17 cellular contexts compared by ENCODE assay signal in the genomic region with DNA sequence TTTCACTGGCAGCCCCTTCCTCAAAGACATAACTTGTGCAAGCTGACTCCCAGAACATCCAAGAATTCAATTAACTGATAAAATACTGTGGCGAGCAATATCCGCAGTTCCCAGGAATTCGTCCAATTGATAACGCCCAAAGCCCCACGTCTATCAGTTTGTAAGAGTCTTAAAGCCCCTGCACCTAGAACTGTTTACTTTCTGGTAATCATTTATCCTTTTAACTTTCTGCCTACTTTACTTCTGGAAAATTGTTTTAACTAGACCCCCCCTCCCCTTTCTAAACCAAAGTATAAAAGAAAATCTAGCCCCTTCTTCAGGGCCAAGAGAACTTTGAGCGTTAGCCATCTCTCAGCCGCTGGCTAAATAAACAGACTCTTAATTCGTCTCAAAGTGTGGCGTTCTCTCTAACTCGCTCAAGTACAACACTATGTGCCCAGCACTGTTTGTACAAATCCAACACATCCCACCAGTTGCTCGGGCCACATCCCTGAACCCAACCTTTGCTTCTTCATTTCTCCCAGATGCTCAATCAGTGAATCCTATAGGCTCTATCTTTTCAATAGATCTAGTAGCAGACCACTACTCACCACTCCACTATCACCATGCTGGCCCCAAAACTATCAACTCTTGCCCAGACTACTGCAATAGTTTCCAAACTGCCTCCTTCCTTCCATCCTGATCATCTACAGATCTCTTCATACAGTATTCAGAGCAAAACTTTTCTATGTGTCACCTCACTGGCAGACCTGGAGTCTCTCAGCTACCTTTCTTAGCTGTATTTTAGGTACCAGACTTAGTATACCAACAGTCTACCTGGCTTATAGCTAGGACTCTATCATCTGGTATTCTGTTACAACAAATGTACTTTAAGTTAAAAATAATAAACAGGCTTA. TPM values are rescaled to one million over a fixed set of nuclear protein-coding genes. Genes with fewer than 3 reads are reported as not detected.
DNase-seq lines count a peak whose midpoint lies in the region; ATAC-seq, FAIRE-seq and TF ChIP-seq lines count a peak whose summit lies in the region.
"Had no signal": no experiment of that assay in that cellular context is flagged by ENCODE, and none has a peak within 500 bp of the region (broad histone marks: within the 10 kb centered on the region; RNA-seq: fewer than 3 reads in every experiment).

No MANE protein-coding gene starts in this region.

- DNase-seq in activated naive CD4-positive, alpha-beta T cell treated with anti-CD3 and anti-CD28 coated beads, Interleukin-2, amount 50 U/mL, for 16 hours = no peak
- DNase-seq in HepG2 (ENCODE audit: low spot score) (peak; percentile 85), nephron progenitor cell (no peak), NAMALWA (ENCODE audit: low spot score) (no peak)
- DNase-seq in activated CD4-positive, alpha-beta T cell treated with anti-CD3 and anti-CD28 coated beads, Interleukin-2, amount 10 ng/mL, durations not matched to agents 7 days and 5 days = no peak
- DNase-seq: 8988T; CD8-positive, alpha-beta memory T cell; KBM-7; MV-4-11; NCI-H1436; NCI-H510A had no signal

- TF ChIP-seq EP300 in HepG2 (IDR thresholded peaks at IDR 0.05; ENCODE audit: low read depth in 2 of 2, low read length in 2 of 2) (peak in 1 of 2 experiments; percentile 84; a peak in 2 of 4 replicates), HepG2 (CRISPR knock-in tag; IDR thresholded peaks at IDR 0.05; ENCODE audit: borderline replicate concordance) (peak; percentile 18; the same call in 1 of the 2 replicates)

- peak overlapping the region; percentile 60 for H3K27ac Mint-ChIP-seq in activated naive CD4-positive, alpha-beta T cell treated with anti-CD3 and anti-CD28 coated beads, Interleukin-2, amount 50 U/mL, for 24 hours
- H3K27ac Mint-ChIP-seq in nephron progenitor cell = peak overlapping the region; percentile 3
- H3K27ac Mint-ChIP-seq in activated CD4-positive, alpha-beta T cell treated with anti-CD3 and anti-CD28 coated beads, Interleukin-2, amount 10 ng/mL, durations not matched to agents 7 days and 5 days = no peak overlapping the region
- H3K27ac Mint-ChIP-seq: CD8-positive, alpha-beta memory T cell had no signal

- WGBS in HepG2 (ENCODE audit: low lambda C conversion rate) = 0% methylated on average over 11 of the region's 11 CpGs

- no TSS peak for BruUV-seq in HepG2 (replicated peaks; lab: Mats Ljungman, UMichigan)

- H3K4me2 ChIP-seq in HepG2 (ENCODE audit: low read depth, low read length) = peak overlapping the region; percentile 73
- H3K4me2 ChIP-seq: BLaER1 had no signal

- no peaks in the 10 kb centered on the region for H3K9me3 ChIP-seq in HepG2 (ENCODE audit: low read length)

- no peaks in the 10 kb centered on the region for H4K20me1 ChIP-seq in HepG2 (ENCODE audit: insufficient read depth, low read length)

- POLR2A ChIA-PET in HepG2 (lab: Yijun Ruan, JAX) = interaction anchor here (0.9 to 5.3 kb wide), 4 partner anchors 15 to 68 kb away, joined by 4 to 101 read pairs (median 91); partner anchors contain the start of genes FMO5 and PRKAB2
- POLR2A ChIA-PET in activated CD4-positive, alpha-beta T cell treated with anti-CD3 and anti-CD28 coated beads, Interleukin-2, amount 10 ng/mL, durations not matched to agents 7 days and 5 days (lab: Charles Lee) = no interaction called here

- peak; percentile 62 for FAIRE-seq in HepG2 (lab: Jason Lieb, UNC)
- FAIRE-seq: GM19239 had no signal

- in situ Hi-C loops in HepG2 (cut with HindIII; ENCODE audit: extremely low pct_ligation_motif_present, low pct_unique_long_range_greater_than_20kb) = no loop called here

- peak overlapping the region; percentile 93 for H3K27ac ChIP-seq in HepG2 (ENCODE audit: extremely low read length, insufficient read depth, low read length)
- H3K27ac ChIP-seq: BLaER1 had no signal

- H3K9me3 Mint-ChIP-seq in activated naive CD4-positive, alpha-beta T cell treated with anti-CD3 and anti-CD28 coated beads, Interleukin-2, amount 50 U/mL, for 24 hours = no peaks in the 10 kb centered on the region
- H3K9me3 Mint-ChIP-seq in nephron progenitor cell = peaks cover 7% of the 10 kb centered on the region
- peaks cover 5% of the 10 kb centered on the region for H3K9me3 Mint-ChIP-seq in activated CD4-positive, alpha-beta T cell treated with anti-CD3 and anti-CD28 coated beads, Interleukin-2, amount 10 ng/mL, durations not matched to agents 7 days and 5 days
- H3K9me3 Mint-ChIP-seq: CD8-positive, alpha-beta memory T cell had no signal

- peak overlapping the region; percentile 9 to 34 (median 28); a peak in 5 of 6 replicates for H3K4me3 ChIP-seq in HepG2 (replicated peaks in 1 of 3; ENCODE audit: insufficient read depth in 1 of 3, low read depth in 2 of 3, low read length in 3 of 3)
- H3K4me3 ChIP-seq: BLaER1 had no signal

- no peaks in the 10 kb centered on the region; a peak in 1 of 5 replicates for H3K27me3 ChIP-seq in HepG2 (ENCODE audit: control insufficient read depth in 1 of 2, insufficient read depth in 2 of 2, low read length in 2 of 2)
- H3K27me3 ChIP-seq: BLaER1 had no signal

- peak in 1 of 2 experiments; percentile 63; a peak in 2 of 4 replicates for TF ChIP-seq POLR2A in HepG2 (IDR thresholded peaks at IDR 0.05; ENCODE audit: insufficient read depth in 1 of 2, low read depth in 2 of 2, low read length in 2 of 2)

- ATAC-seq in HepG2 (peak; percentile 28), GM21528 (IDR thresholded peaks at IDR 0.05; ENCODE audit: low FRiP score, unreplicated experiment) (no peak), HG03442 (IDR thresholded peaks at IDR 0.05; ENCODE audit: unreplicated experiment) (no peak)
- ATAC-seq: HCT116 had no signal

- CTCF ChIA-PET in HepG2 (lab: Yijun Ruan, JAX; ENCODE audit: low intra/inter-chr PET ratio, low total read pairs) = interaction anchor here (1.5 kb wide), 1 partner anchor 14 kb away, joined by 3 read pairs; the partner anchor contains the start of gene FMO5
- CTCF ChIA-PET in activated CD4-positive, alpha-beta T cell treated with anti-CD3 and anti-CD28 coated beads, Interleukin-2, amount 10 ng/mL, durations not matched to agents 7 days and 5 days (lab: Charles Lee) = interaction anchor here (0.7 kb wide), 1 partner anchor 66 kb away, joined by 3 read pairs; no protein-coding TSS in a partner anchor

- peaks cover 3% of the 10 kb centered on the region for H3K36me3 Mint-ChIP-seq in activated naive CD4-positive, alpha-beta T cell treated with anti-CD3 and anti-CD28 coated beads, Interleukin-2, amount 50 U/mL, for 24 hours
- peaks cover 2% of the 10 kb centered on the region for H3K36me3 Mint-ChIP-seq in nephron progenitor cell (ENCODE audit: low read depth)
- H3K36me3 Mint-ChIP-seq in activated CD4-positive, alpha-beta T cell treated with anti-CD3 and anti-CD28 coated beads, Interleukin-2, amount 10 ng/mL, durations not matched to agents 7 days and 5 days (ENCODE audit: low read depth) = peaks cover 4% of the 10 kb centered on the region

- no peak overlapping the region for H2AFZ ChIP-seq in HepG2 (ENCODE audit: low read length)

- intact Hi-C loops in HepG2 (cut with micrococcal nuclease; ENCODE audit: unreplicated experiment) = loop anchor here (1.0 to 5.0 kb wide), 3 partner anchors 14 to 37 kb away; partner anchors contain the start of gene FMO5

- no peak overlapping the region for H3K4me3 Mint-ChIP-seq in activated naive CD4-positive, alpha-beta T cell treated with anti-CD3 and anti-CD28 coated beads, Interleukin-2, amount 50 U/mL, for 24 hours
- H3K4me3 Mint-ChIP-seq in nephron progenitor cell = no peak overlapping the region
- H3K4me3 Mint-ChIP-seq in activated CD4-positive, alpha-beta T cell treated with anti-CD3 and anti-CD28 coated beads, Interleukin-2, amount 10 ng/mL, durations not matched to agents 7 days and 5 days = no peak overlapping the region
- H3K4me3 Mint-ChIP-seq: CD8-positive, alpha-beta memory T cell had no signal

- H3K27me3 Mint-ChIP-seq in activated naive CD4-positive, alpha-beta T cell treated with anti-CD3 and anti-CD28 coated beads, Interleukin-2, amount 50 U/mL, for 24 hours = peaks cover 2% of the 10 kb centered on the region
- H3K27me3 Mint-ChIP-seq in nephron progenitor cell (ENCODE audit: low read depth, poor library complexity) = peaks cover 9% of the 10 kb centered on the region
- H3K27me3 Mint-ChIP-seq in activated CD4-positive, alpha-beta T cell treated with anti-CD3 and anti-CD28 coated beads, Interleukin-2, amount 10 ng/mL, durations not matched to agents 7 days and 5 days = peaks cover 5% of the 10 kb centered on the region

- peaks cover 21% of the 10 kb centered on the region for H3K79me2 ChIP-seq in HepG2 (ENCODE audit: insufficient read depth, low read length)

- H3K9ac ChIP-seq in HepG2 (ENCODE audit: insufficient read depth, low read depth, low read length) = peak overlapping the region; percentile 70
- H3K9ac ChIP-seq: BLaER1 had no signal

- no peak for TF ChIP-seq RAD21 in HepG2 (CRISPR knock-in tag; IDR thresholded peaks at IDR 0.05)

- H3K4me1 ChIP-seq in HepG2 (ENCODE audit: insufficient read depth, low read length) = peaks cover 82% of the 10 kb centered on the region

- TF ChIP-seq CTCF in HepG2 (CRISPR knock-in tag; IDR thresholded peaks at IDR 0.05) (no peak), nephron progenitor cell (IDR thresholded peaks at IDR 0.05) (no peak)

- no peaks in the 10 kb centered on the region; a peak in 1 of 5 replicates for H3K36me3 ChIP-seq in HepG2 (replicated peaks in 1 of 2; ENCODE audit: control insufficient read depth in 1 of 2, insufficient read depth in 2 of 2, low read length in 2 of 2)
- H3K36me3 ChIP-seq: BLaER1 had no signal

- peaks cover 10% of the 10 kb centered on the region for H3K4me1 Mint-ChIP-seq in activated naive CD4-positive, alpha-beta T cell treated with anti-CD3 and anti-CD28 coated beads, Interleukin-2, amount 50 U/mL, for 24 hours
- peaks cover 40% of the 10 kb centered on the region for H3K4me1 Mint-ChIP-seq in nephron progenitor cell
- peaks cover 13% of the 10 kb centered on the region for H3K4me1 Mint-ChIP-seq in activated CD4-positive, alpha-beta T cell treated with anti-CD3 and anti-CD28 coated beads, Interleukin-2, amount 10 ng/mL, durations not matched to agents 7 days and 5 days

RNA-seq across cellular contexts. Expression of gene CHD1L, which starts 3.3 kb away (rescaled TPM):
- total RNA-seq in HepG2 (2016; rRNA removed; fragmentation: Illumina TruSeq; extraction: Trizol) = 111 and 123 TPM in 2 replicates
- 70.0 and 76.6 TPM in 2 replicates for total RNA-seq in HepG2 (2016; cell fraction: cytosol; rRNA removed; fragmentation: Illumina TruSeq; extraction: Trizol; ENCODE audit: low read depth)
- 108 and 120 TPM in 2 replicates for total RNA-seq in HepG2 (2016; cell fraction: insoluble cytoplasmic fraction; rRNA removed; fragmentation: Illumina TruSeq; extraction: Trizol)
- 74.5 and 80.2 TPM in 2 replicates for total RNA-seq in HepG2 (2016; cell fraction: membrane; rRNA removed; fragmentation: Illumina TruSeq; extraction: Trizol)
- 92.1 and 105 TPM in 2 replicates for total RNA-seq in HepG2 (2016; cell fraction: nucleus; rRNA removed; fragmentation: Illumina TruSeq; extraction: Trizol)
- 63.3 and 74.3 TPM in 2 replicates for polyA plus RNA-seq in HepG2 (2011; rRNA removed)
- polyA plus RNA-seq in HepG2 (2011; cell fraction: cytosol; rRNA removed) = 34.0 and 48.4 TPM in 2 replicates
- 72.3 and 87.3 TPM in 2 replicates for polyA plus RNA-seq in HepG2 (2011; cell fraction: nucleus; rRNA removed)
- 53.4 and 77.3 TPM in 2 replicates for polyA plus RNA-seq in HepG2 (2012)
- polyA plus RNA-seq in HepG2 (2016; cell fraction: cytosol; fragmentation: Illumina TruSeq; extraction: Trizol; ENCODE audit: low read depth) = 18.7 and 22.7 TPM in 2 replicates
- 97.8 and 98.0 TPM in 2 replicates for polyA plus RNA-seq in HepG2 (2016; cell fraction: insoluble cytoplasmic fraction; fragmentation: Illumina TruSeq; extraction: Trizol; ENCODE audit: low read depth)
- polyA plus RNA-seq in HepG2 (2016; cell fraction: membrane; fragmentation: Illumina TruSeq; extraction: Trizol; ENCODE audit: low read depth) = 37.9 and 38.5 TPM in 2 replicates
- 151 TPM in 2 replicates for polyA plus RNA-seq in HepG2 (2016; cell fraction: nucleus; fragmentation: Illumina TruSeq; extraction: Trizol; ENCODE audit: insufficient read depth, low read depth)
- 21.2 and 30.6 TPM in 2 replicates for polyA minus RNA-seq in HepG2 (2011; rRNA and poly(A)+ RNA removed; ENCODE audit: low replicate concordance)
- 40.8 and 41.2 TPM in 2 replicates for polyA minus RNA-seq in HepG2 (2011; cell fraction: cytosol; rRNA and poly(A)+ RNA removed)
- 103 and 116 TPM in 2 replicates for polyA minus RNA-seq in HepG2 (2011; cell fraction: nucleus; rRNA and poly(A)+ RNA removed)
- total RNA-seq in activated CD4-positive, alpha-beta T cell treated with anti-CD3 and anti-CD28 coated beads, Interleukin-2, amount 10 ng/mL, durations not matched to agents 7 days and 5 days = 10 to 100 TPM; 50.0 to 55.9 TPM

RNA-seq across cellular contexts. Expression of gene FMO5, which starts 14.0 kb away (rescaled TPM):
- 48.2 and 59.5 TPM in 2 replicates for total RNA-seq in HepG2 (2016; rRNA removed; fragmentation: Illumina TruSeq; extraction: Trizol)
- 6.8 and 6.9 TPM in 2 replicates for total RNA-seq in HepG2 (2016; cell fraction: cytosol; rRNA removed; fragmentation: Illumina TruSeq; extraction: Trizol; ENCODE audit: low read depth)
- total RNA-seq in HepG2 (2016; cell fraction: insoluble cytoplasmic fraction; rRNA removed; fragmentation: Illumina TruSeq; extraction: Trizol) = 49.0 and 63.7 TPM in 2 replicates
- 11.1 and 12.7 TPM in 2 replicates for total RNA-seq in HepG2 (2016; cell fraction: membrane; rRNA removed; fragmentation: Illumina TruSeq; extraction: Trizol)
- total RNA-seq in HepG2 (2016; cell fraction: nucleus; rRNA removed; fragmentation: Illumina TruSeq; extraction: Trizol) = 47.7 and 49.9 TPM in 2 replicates
- polyA plus RNA-seq in HepG2 (2011; rRNA removed) = 149 and 155 TPM in 2 replicates
- 56.2 and 104 TPM in 2 replicates for polyA plus RNA-seq in HepG2 (2011; cell fraction: cytosol; rRNA removed)
- 198 and 259 TPM in 2 replicates for polyA plus RNA-seq in HepG2 (2011; cell fraction: nucleus; rRNA removed)
- 240 and 305 TPM in 2 replicates for polyA plus RNA-seq in HepG2 (2012)
- 1.7 and 1.8 TPM in 2 replicates for polyA plus RNA-seq in HepG2 (2016; cell fraction: cytosol; fragmentation: Illumina TruSeq; extraction: Trizol; ENCODE audit: low read depth)
- 40.5 and 43.0 TPM in 2 replicates for polyA plus RNA-seq in HepG2 (2016; cell fraction: insoluble cytoplasmic fraction; fragmentation: Illumina TruSeq; extraction: Trizol; ENCODE audit: low read depth)
- 4.7 TPM in 2 replicates for polyA plus RNA-seq in HepG2 (2016; cell fraction: membrane; fragmentation: Illumina TruSeq; extraction: Trizol; ENCODE audit: low read depth)
- polyA plus RNA-seq in HepG2 (2016; cell fraction: nucleus; fragmentation: Illumina TruSeq; extraction: Trizol; ENCODE audit: insufficient read depth, low read depth) = 48.3 and 48.5 TPM in 2 replicates
- 82.4 TPM in 1 of 2 replicates, not detected in the other for polyA minus RNA-seq in HepG2 (2011; rRNA and poly(A)+ RNA removed; ENCODE audit: low replicate concordance)
- 87.4 and 116 TPM in 2 replicates for polyA minus RNA-seq in HepG2 (2011; cell fraction: cytosol; rRNA and poly(A)+ RNA removed)
- polyA minus RNA-seq in HepG2 (2011; cell fraction: nucleus; rRNA and poly(A)+ RNA removed) = 369 and 460 TPM in 2 replicates
- total RNA-seq in activated CD4-positive, alpha-beta T cell treated with anti-CD3 and anti-CD28 coated beads, Interleukin-2, amount 10 ng/mL, durations not matched to agents 7 days and 5 days = under 1 TPM; 0.48 to 0.72 TPM

Comparison
In these comparisons a context has a peak if more than half of its experiments do, and no peak if none do; other contexts are left out.
1. RNA of gene FMO5, which starts 14.0 kb away (total RNA-seq): 6.8 to 63.7 TPM in HepG2; 0.48 to 0.72 TPM in activated CD4-positive, alpha-beta T cell treated with anti-CD3 and anti-CD28 coated beads, Interleukin-2, amount 10 ng/mL, durations not matched to agents 7 days and 5 days; every median in the first group is over 4 times any median in the second.